Comparison of ENCODE assay signal across 12 cellular contexts in genomic region chr11:126403658-126404057, GRCh38. TPM values are rescaled to one million over a fixed set of nuclear protein-coding genes. Genes with fewer than 3 reads are reported as not detected.
DNase-seq lines count a peak whose midpoint lies in the region; ATAC-seq and TF ChIP-seq lines count a peak whose summit lies in the region.
"Had no signal": no experiment of that assay in that cellular context is flagged by ENCODE, and none has a peak within 500 bp of the region (broad histone marks: within the 10 kb centered on the region; RNA-seq: fewer than 3 reads in every experiment).

No MANE protein-coding gene starts in this region.

- H3K4me3 ChIP-seq in H7 (ENCODE audit: insufficient read depth, low read depth, low read length), result no peak overlapping the region

- H3K27ac Mint-ChIP-seq in osteocyte (ENCODE audit: unreplicated experiment), result no peak overlapping the region
- H3K27ac Mint-ChIP-seq: activated CD4-positive, alpha-beta T cell treated with anti-CD3 and anti-CD28 coated beads for 36 hours had no signal

- peak; percentile 98 for ATAC-seq in GM18909 (IDR thresholded peaks at IDR 0.05; ENCODE audit: poor library complexity, unreplicated experiment)
- peak; percentile 96 for ATAC-seq in HG03520 (IDR thresholded peaks at IDR 0.05; ENCODE audit: unreplicated experiment)
- ATAC-seq: activated CD4-positive, alpha-beta T cell treated with anti-CD3 and anti-CD28 coated beads for 36 hours had no signal

- no peak for TF ChIP-seq CTCF in osteocyte (IDR thresholded peaks at IDR 0.05)

- H3K27me3 ChIP-seq in H7 (ENCODE audit: control insufficient read depth, insufficient read depth, low read length), result no peaks in the 10 kb centered on the region

- peaks cover 19% of the 10 kb centered on the region for H3K36me3 Mint-ChIP-seq in osteocyte (ENCODE audit: unreplicated experiment)

- H3K4me3 Mint-ChIP-seq in osteocyte (ENCODE audit: unreplicated experiment), result no peak overlapping the region
- H3K4me3 Mint-ChIP-seq: activated CD4-positive, alpha-beta T cell treated with anti-CD3 and anti-CD28 coated beads for 36 hours had no signal

- H3K4me1 Mint-ChIP-seq in osteocyte (ENCODE audit: unreplicated experiment), result peaks cover 31% of the 10 kb centered on the region
- H3K4me1 Mint-ChIP-seq: activated CD4-positive, alpha-beta T cell treated with anti-CD3 and anti-CD28 coated beads for 36 hours had no signal

- H3K36me3 ChIP-seq in H7 (replicated peaks; ENCODE audit: control insufficient read depth, insufficient read depth, low read length), result no peaks in the 10 kb centered on the region; the same call in 1 of the 2 replicates

- DNase-seq in H7, result peak; percentile 42
- peak; percentile 19 for DNase-seq in myocyte (ENCODE audit: low read depth)
- no peak for DNase-seq in osteocyte (ENCODE audit: extremely low spot score, unreplicated experiment)
- no peak for DNase-seq in NCI-H1092 (lab: John Stamatoyannopoulos, UW)
- DNase-seq in NOMO-1 treated with DMSO at 0.1 percent for 48 hours (lab: John Stamatoyannopoulos, UW; ENCODE audit: unreplicated experiment), result no peak
- no peak for DNase-seq in NCI-H748 (lab: John Stamatoyannopoulos, UW; ENCODE audit: unreplicated experiment)
- DNase-seq: activated CD4-positive, alpha-beta T cell treated with anti-CD3 and anti-CD28 coated beads for 36 hours; anterior cingulate cortex; DMS53; NK-92 treated with Interleukin-12 subunit alpha and Interleukin-12 subunit beta, amount 100 ng/mL, for 24 hours had no signal

- no peaks in the 10 kb centered on the region for H3K9me3 Mint-ChIP-seq in osteocyte (ENCODE audit: unreplicated experiment)

- no peaks in the 10 kb centered on the region for H3K27me3 Mint-ChIP-seq in osteocyte (ENCODE audit: unreplicated experiment)
- H3K27me3 Mint-ChIP-seq: activated CD4-positive, alpha-beta T cell treated with anti-CD3 and anti-CD28 coated beads for 36 hours had no signal

RNA-seq across cellular contexts. Expression of gene ST3GAL4, which starts 48.2 kb away (rescaled TPM):
- total RNA-seq in H7 (2014; rRNA removed; shearing (Covaris generic)), result 16.0 and 19.4 TPM in 2 replicates
- total RNA-seq in myocyte (24.2 and 25.2 TPM in 2 replicates), osteocyte (73.1 and 74.8 TPM in 2 replicates)
- polyA plus RNA-seq in myocyte (2012), result 43.7 TPM

Comparison
In these comparisons a context has a peak if more than half of its experiments do, and no peak if none do; other contexts are left out.
1. DNase-seq: peak in H7 (single experiment) and myocyte (single experiment); none in osteocyte (single experiment), NCI-H1092 (single experiment), NOMO-1 treated with DMSO at 0.1 percent for 48 hours (single experiment) and NCI-H748 (single experiment).